8 cellular contexts compared by ENCODE assay signal in genomic region chr17:980406-981291, GRCh38. TPM values are rescaled to one million over a fixed set of nuclear protein-coding genes. Genes with fewer than 3 reads are reported as not detected.
A peak's percentile ranks its signal among the peaks of the same experiment; 100 is the strongest.
DNase-seq lines count a peak whose midpoint lies in the region; ATAC-seq and TF ChIP-seq lines count a peak whose summit lies in the region.

No MANE protein-coding gene starts in this region.

- H3K4me2 ChIP-seq in OCI-LY3 (ENCODE audit: low read length), result peak overlapping the region; percentile 69

- H3K36me3 ChIP-seq in HUES64 (ENCODE audit: insufficient read depth, low read length) (no peaks in the 10 kb centered on the region), OCI-LY3 (replicated peaks; ENCODE audit: low read depth, low read length) (no peaks in the 10 kb centered on the region)

- peak overlapping the region; percentile 64 for H3K4me3 ChIP-seq in HUES64 (ENCODE audit: low read length)
- H3K4me3 ChIP-seq in OCI-LY3 (ENCODE audit: low read length), result peak overlapping the region; percentile 84

- H3K9me3 ChIP-seq in HUES64 (ENCODE audit: insufficient read depth, low read depth, low read length) (no peaks in the 10 kb centered on the region), OCI-LY3 (ENCODE audit: insufficient read depth, low read length) (no peaks in the 10 kb centered on the region)

- H3K79me2 ChIP-seq in OCI-LY3 (ENCODE audit: low read length), result no peaks in the 10 kb centered on the region

- H3K27ac ChIP-seq in HUES64 (ENCODE audit: low read depth, low read length), result peak overlapping the region; percentile 28
- no peak overlapping the region for H3K27ac ChIP-seq in OCI-LY3 (ENCODE audit: low read length)

- H3K4me1 ChIP-seq in HUES64 (ENCODE audit: insufficient read depth, low read length) (peaks cover 23% of the 10 kb centered on the region), OCI-LY3 (ENCODE audit: low read length) (peaks cover 6% of the 10 kb centered on the region)

- no peak for ATAC-seq in HG03025 (IDR thresholded peaks at IDR 0.05; ENCODE audit: low FRiP score, unreplicated experiment)

- 44% methylated on average over 42 of the region's 43 CpGs for WGBS in HUES64

- TF ChIP-seq POLR2A in erythroblast (IDR thresholded peaks at IDR 0.05; ENCODE audit: low read length), result no peak

- 0 out of 2 replicates have a peak overlapping the region, but pooled peaks have one; percentile 9 for H2AFZ ChIP-seq in OCI-LY3 (ENCODE audit: low read depth, low read length)

- peak; percentile 58 for TF ChIP-seq CTCF in OCI-LY3 (IDR thresholded peaks at IDR 0.05; ENCODE audit: low read depth, low read length)

- H3K27me3 ChIP-seq in HUES64 (ENCODE audit: insufficient read depth, low read length), result no peaks in the 10 kb centered on the region
- peaks cover 11% of the 10 kb centered on the region; the same call in 1 of the 2 replicates for H3K27me3 ChIP-seq in OCI-LY3 (ENCODE audit: low read depth, low read length)

- H4K20me1 ChIP-seq in OCI-LY3 (ENCODE audit: insufficient read depth, low read length), result no peaks in the 10 kb centered on the region

- peak overlapping the region; percentile 57 for H3K9ac ChIP-seq in HUES64 (ENCODE audit: low read depth, low read length)
- H3K9ac ChIP-seq in OCI-LY3 (ENCODE audit: low read length), result no peak overlapping the region

- peak; percentile 94 for DNase-seq in ELR (ENCODE audit: low read depth)
- DNase-seq in activated T-cell treated with anti-CD3 and anti-CD28 coated beads for 1 hour (ENCODE audit: low read depth), result peak; percentile 57
- peak; percentile 84 to 88 for DNase-seq in erythroblast (lab: John Stamatoyannopoulos, UW)
- DNase-seq in mucosa of gallbladder (ENCODE audit: low spot score), result peak; percentile 87
- DNase-seq in stimulated activated CD8-positive, alpha-beta memory T cell treated with anti-CD3 and anti-CD28 coated beads, Interleukin-4, amount 100 ng/mL, for 24 hours (ENCODE audit: low read depth), result peak; percentile 41

RNA-seq across cellular contexts. Expression of gene NXN, which starts 1.1 kb away (rescaled TPM):
- polyA plus RNA-seq in HUES64 (2013, experiment 1 of 2), result 65.1 TPM
- 72.9 TPM for polyA plus RNA-seq in HUES64 (2013, experiment 2 of 2)
- total RNA-seq in mucosa of gallbladder, result 46.0 TPM

RNA-seq across cellular contexts. Expression of gene TIMM22, which starts 16.3 kb away (rescaled TPM):
- polyA plus RNA-seq in HUES64 (2013, experiment 1 of 2), result 15.2 TPM
- 15.0 TPM for polyA plus RNA-seq in HUES64 (2013, experiment 2 of 2)
- total RNA-seq in mucosa of gallbladder, result 9.1 TPM

Comparison
In these comparisons a context has a peak if more than half of its experiments do, and no peak if none do; other contexts are left out.
1. DNase-seq: peak in every context shown above with its lines; median percentile 94 in ELR; 87 in mucosa of gallbladder; 86 in erythroblast; 57 in activated T-cell treated with anti-CD3 and anti-CD28 coated beads for 1 hour; 41 in stimulated activated CD8-positive, alpha-beta memory T cell treated with anti-CD3 and anti-CD28 coated beads, Interleukin-4, amount 100 ng/mL, for 24 hours.